18 cellular contexts compared by ENCODE assay signal in the genomic region with DNA sequence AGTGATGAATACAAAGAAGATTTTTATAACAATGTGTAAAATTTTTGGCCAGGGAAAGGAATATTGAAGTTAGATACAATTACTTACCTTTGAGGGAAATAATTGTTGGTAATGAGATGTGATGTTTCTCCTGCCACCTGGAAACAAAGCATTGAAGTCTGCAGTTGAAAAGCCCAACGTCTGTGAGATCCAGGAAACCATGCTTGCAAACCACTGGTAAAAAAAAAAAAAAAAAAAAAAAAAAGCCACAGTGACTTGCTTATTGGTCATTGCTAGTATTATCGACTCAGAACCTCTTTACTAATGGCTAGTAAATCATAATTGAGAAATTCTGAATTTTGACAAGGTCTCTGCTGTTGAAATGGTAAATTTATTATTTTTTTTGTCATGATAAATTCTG. TPM values are rescaled to one million over a fixed set of nuclear protein-coding genes. Genes with fewer than 3 reads are reported as not detected.
DNase-seq lines count a peak whose midpoint lies in the region; ATAC-seq and TF ChIP-seq lines count a peak whose summit lies in the region.
"Had no signal": no experiment of that assay in that cellular context is flagged by ENCODE, and none has a peak within 500 bp of the region (broad histone marks: within the 10 kb centered on the region; RNA-seq: fewer than 3 reads in every experiment).

No MANE protein-coding gene starts in this region.

- TF ChIP-seq CTCF in liver (IDR thresholded peaks at IDR 0.05; ENCODE audit: low read depth, low read length, missing input control) (no peak), right lobe of liver (IDR thresholded peaks at IDR 0.05) (no peak), brain microvascular endothelial cell (IDR thresholded peaks at IDR 0.05; ENCODE audit: low read depth, low read length, missing control alignments) (no peak)

- H3K27ac Mint-ChIP-seq in activated naive CD8-positive, alpha-beta T cell = peak overlapping the region; percentile 90

- no peaks in the 10 kb centered on the region for H3K27me3 Mint-ChIP-seq in activated naive CD8-positive, alpha-beta T cell

- H3K27ac ChIP-seq in liver (ENCODE audit: low read depth in 1 of 2, low read length in 2 of 2) (no peak overlapping the region), right lobe of liver (no peak overlapping the region), thymus (ENCODE audit: low read depth) (peak overlapping the region; percentile 54), brain microvascular endothelial cell (no peak overlapping the region)
- H3K27ac ChIP-seq: epithelial cell of prostate, heart left ventricle, SK-N-MC, WERI-Rb-1 had no signal

- H3K4me1 Mint-ChIP-seq in activated naive CD8-positive, alpha-beta T cell (ENCODE audit: low read depth) = peaks cover 64% of the 10 kb centered on the region

- TF ChIP-seq RAD21 in liver (IDR thresholded peaks at IDR 0.05) = no peak

- DNase-seq in right lobe of liver (no peak), M059J (ENCODE audit: low read depth) (peak; percentile 49), brain microvascular endothelial cell (no peak), germinal center (ENCODE audit: low spot score) (no peak)
- DNase-seq: activated gamma-delta T cell treated with Interleukin-2 at 50 U/mL for 16 hours; caudate nucleus; heart left ventricle; left colon; NCI-H1092; NCI-H2171; stimulated activated CD4-positive, alpha-beta T cell treated with anti-CD3 and anti-CD28 coated beads, Interleukin-1b, Interleukin-23, amount 100 ng/mL, for 48 hours; WERI-Rb-1 had no signal

- no peak for TF ChIP-seq POLR2A in right lobe of liver (IDR thresholded peaks at IDR 0.05)

- H3K36me3 ChIP-seq in liver (ENCODE audit: control insufficient read depth in 4 of 4, insufficient read depth in 3 of 4, low read depth in 1 of 4, low read length in 3 of 4) (peaks cover 0 to 8% (median 4%) of the 10 kb centered on the region in 4 donors), right lobe of liver (peaks cover 0 to 9% (median 0%) of the 10 kb centered on the region in 4 donors), thymus (ENCODE audit: control insufficient read depth, insufficient read depth) (peaks cover 4% of the 10 kb centered on the region), brain microvascular endothelial cell (replicated peaks) (no peaks in the 10 kb centered on the region)
- H3K36me3 ChIP-seq: WERI-Rb-1 had no signal

- no peaks in the 10 kb centered on the region for H3K27me3 ChIP-seq in liver (ENCODE audit: control insufficient read depth in 4 of 4, insufficient read depth in 4 of 4, low read length in 3 of 4)
- no peaks in the 10 kb centered on the region for H3K27me3 ChIP-seq in right lobe of liver
- no peaks in the 10 kb centered on the region for H3K27me3 ChIP-seq in thymus (ENCODE audit: control insufficient read depth, insufficient read depth)
- no peaks in the 10 kb centered on the region for H3K27me3 ChIP-seq in brain microvascular endothelial cell (replicated peaks)
- H3K27me3 ChIP-seq: heart left ventricle had no signal

- H3K36me3 Mint-ChIP-seq in activated naive CD8-positive, alpha-beta T cell = peaks cover 32% of the 10 kb centered on the region

- H3K9me3 Mint-ChIP-seq in activated naive CD8-positive, alpha-beta T cell (ENCODE audit: low read depth) = no peaks in the 10 kb centered on the region

- peak overlapping the region; percentile 80 for H3K4me3 Mint-ChIP-seq in activated naive CD8-positive, alpha-beta T cell

- H3K4me1 ChIP-seq in liver (ENCODE audit: control insufficient read depth in 4 of 4, insufficient read depth in 4 of 4, low read length in 3 of 4) (peaks cover 0 to 13% (median 0%) of the 10 kb centered on the region in 4 donors), right lobe of liver (peaks cover 0 to 4% (median 0%) of the 10 kb centered on the region in 4 donors), thymus (ENCODE audit: control insufficient read depth, insufficient read depth, low read length) (peaks cover 22% of the 10 kb centered on the region)

- H3K4me3 ChIP-seq in liver (ENCODE audit: low read depth in 1 of 3, low read length in 3 of 3) = no peak overlapping the region
- H3K4me3 ChIP-seq in right lobe of liver = no peak overlapping the region
- peak overlapping the region; percentile 32 for H3K4me3 ChIP-seq in thymus (ENCODE audit: low read length)
- no peak overlapping the region for H3K4me3 ChIP-seq in brain microvascular endothelial cell (ENCODE audit: low read depth, low read length)
- H3K4me3 ChIP-seq: SK-N-MC had no signal

- in situ Hi-C loops in brain microvascular endothelial cell (cut with HindIII; ENCODE audit: low pct_ligation_motif_present, low sequenced_read_pairs) = no loop called here

- H3K9ac ChIP-seq in liver (ENCODE audit: low read depth in 1 of 2, low read length in 2 of 2) = no peak overlapping the region

- H3K9me3 ChIP-seq in liver (ENCODE audit: control insufficient read depth in 4 of 4, low read length in 3 of 4) = no peaks in the 10 kb centered on the region
- no peaks in the 10 kb centered on the region for H3K9me3 ChIP-seq in right lobe of liver
- H3K9me3 ChIP-seq in thymus (ENCODE audit: control insufficient read depth) = no peaks in the 10 kb centered on the region
- H3K9me3 ChIP-seq: heart left ventricle had no signal

- 73% methylated on average over 2 of the region's 2 CpGs for WGBS in liver
- 34% methylated on average over 2 of the region's 2 CpGs for WGBS in right lobe of liver (ENCODE audit: insufficient coverage, low coverage, low lambda C conversion rate, missing lambda C conversion rate)
- 5% methylated on average over 2 of the region's 2 CpGs for WGBS in thymus

- ATAC-seq in right lobe of liver (no peak), GM18867 (IDR thresholded peaks at IDR 0.05; ENCODE audit: unreplicated experiment) (no peak)
- ATAC-seq: heart left ventricle, left colon had no signal

- intact Hi-C loops in right lobe of liver (cut with DNase I) = no loop called here

TF ChIP-seq in liver, 16 proteins besides CTCF, POLR2A, EP300 and RAD21:
- TF ChIP-seq YY1 (IDR thresholded peaks at IDR 0.05) = peak; percentile 12
- TF ChIP-seq FOXA1 (IDR thresholded peaks at IDR 0.05) = no peak

RNA-seq across cellular contexts. Expression of a gene that starts 5.3 kb away (rescaled TPM):
- total RNA-seq in liver = 1 to 10 TPM; 1.4 to 8.1 TPM
- polyA plus RNA-seq in liver = 1 to 10 TPM; 1.9 to 4.0 TPM
- total RNA-seq in right lobe of liver = 100 to 1,000 TPM in 1 of 6 experiments, 10 to 100 TPM in 2, 1 to 10 TPM in 3; 1.6 to 106 (median 15.2) TPM
- 5.3 and 8.7 TPM in 2 replicates for total RNA-seq in M059J (2014; rRNA removed; shearing (Covaris generic))
- 73.7 TPM for polyA plus RNA-seq in thymus

RNA-seq across cellular contexts. Expression of a gene that starts 24.5 kb away (rescaled TPM):
- 10 to 100 TPM; 33.0 to 46.7 TPM for total RNA-seq in liver
- 10 to 100 TPM; 14.1 to 25.9 TPM for polyA plus RNA-seq in liver
- total RNA-seq in right lobe of liver = 10 to 100 TPM; 20.2 to 26.6 (median 25.3) TPM
- total RNA-seq in M059J (2014; rRNA removed; shearing (Covaris generic)) = 104 and 133 TPM in 2 replicates
- polyA plus RNA-seq in thymus = 95.9 TPM
